In the genomic region with DNA sequence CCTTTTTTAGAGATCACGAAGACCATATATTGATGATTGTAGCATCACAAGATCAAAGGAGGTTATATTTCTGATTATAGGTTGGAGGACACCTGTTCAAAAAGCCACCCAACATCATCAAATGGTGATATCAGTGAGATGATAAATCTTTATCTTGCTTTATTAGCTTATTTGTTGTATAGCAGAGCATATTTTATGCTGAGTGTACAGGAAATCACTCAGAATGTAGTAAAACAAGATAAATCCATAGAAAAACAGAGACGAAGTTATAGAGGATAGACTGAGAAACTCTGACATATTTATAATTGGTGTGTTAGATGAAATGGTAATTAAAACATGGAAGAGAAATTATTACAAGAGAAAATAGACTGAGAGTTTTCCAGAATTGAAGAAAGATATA, we compare ENCODE assay signal across 4 cellular contexts.
TF ChIP-seq lines count a peak whose summit lies in the region.

No MANE protein-coding gene starts in this region.

TF ChIP-seq in HepG2, 621 proteins besides CTCF, POLR2A, EP300 and RAD21 (continues in another document):
- TF ChIP-seq, protein P1, sequence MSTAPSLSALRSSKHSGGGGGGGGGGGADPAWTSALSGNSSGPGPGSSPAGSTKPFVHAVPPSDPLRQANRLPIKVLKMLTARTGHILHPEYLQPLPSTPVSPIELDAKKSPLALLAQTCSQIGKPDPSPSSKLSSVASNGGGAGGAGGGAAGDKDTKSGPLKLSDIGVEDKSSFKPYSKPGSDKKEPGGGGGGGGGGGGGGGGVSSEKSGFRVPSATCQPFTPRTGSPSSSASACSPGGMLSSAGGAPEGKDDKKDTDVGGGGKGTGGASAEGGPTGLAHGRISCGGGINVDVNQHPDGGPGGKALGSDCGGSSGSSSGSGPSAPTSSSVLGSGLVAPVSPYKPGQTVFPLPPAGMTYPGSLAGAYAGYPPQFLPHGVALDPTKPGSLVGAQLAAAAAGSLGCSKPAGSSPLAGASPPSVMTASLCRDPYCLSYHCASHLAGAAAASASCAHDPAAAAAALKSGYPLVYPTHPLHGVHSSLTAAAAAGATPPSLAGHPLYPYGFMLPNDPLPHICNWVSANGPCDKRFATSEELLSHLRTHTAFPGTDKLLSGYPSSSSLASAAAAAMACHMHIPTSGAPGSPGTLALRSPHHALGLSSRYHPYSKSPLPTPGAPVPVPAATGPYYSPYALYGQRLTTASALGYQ (CRISPR knock-in tag; IDR thresholded peaks at IDR 0.05), result no peak
- TF ChIP-seq, protein P2, sequence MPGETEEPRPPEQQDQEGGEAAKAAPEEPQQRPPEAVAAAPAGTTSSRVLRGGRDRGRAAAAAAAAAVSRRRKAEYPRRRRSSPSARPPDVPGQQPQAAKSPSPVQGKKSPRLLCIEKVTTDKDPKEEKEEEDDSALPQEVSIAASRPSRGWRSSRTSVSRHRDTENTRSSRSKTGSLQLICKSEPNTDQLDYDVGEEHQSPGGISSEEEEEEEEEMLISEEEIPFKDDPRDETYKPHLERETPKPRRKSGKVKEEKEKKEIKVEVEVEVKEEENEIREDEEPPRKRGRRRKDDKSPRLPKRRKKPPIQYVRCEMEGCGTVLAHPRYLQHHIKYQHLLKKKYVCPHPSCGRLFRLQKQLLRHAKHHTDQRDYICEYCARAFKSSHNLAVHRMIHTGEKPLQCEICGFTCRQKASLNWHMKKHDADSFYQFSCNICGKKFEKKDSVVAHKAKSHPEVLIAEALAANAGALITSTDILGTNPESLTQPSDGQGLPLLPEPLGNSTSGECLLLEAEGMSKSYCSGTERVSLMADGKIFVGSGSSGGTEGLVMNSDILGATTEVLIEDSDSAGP (CRISPR knock-in tag; IDR thresholded peaks at IDR 0.05; ENCODE audit: borderline replicate concordance), result no peak
- TF ChIP-seq ZNF232 (CRISPR knock-in tag; IDR thresholded peaks at IDR 0.05; ENCODE audit: borderline replicate concordance), result no peak
- no peak for TF ChIP-seq ZNF549 (CRISPR knock-in tag; IDR thresholded peaks at IDR 0.05)
- TF ChIP-seq MAFK (conservative IDR thresholded peaks at IDR 0.05 in 1 of 2, IDR thresholded peaks at IDR 0.05 in 1 of 2; ENCODE audit: low read length in 2 of 2), result peak; percentile 50 to 75; a peak in 3 of 4 replicates
- TF ChIP-seq ZNF550 (CRISPR knock-in tag; IDR thresholded peaks at IDR 0.05; ENCODE audit: borderline replicate concordance), result no peak
- peak; percentile 55; the same call in 1 of the 2 replicates for TF ChIP-seq MAFF (IDR thresholded peaks at IDR 0.05; ENCODE audit: low read depth, low read length)
- no peak for TF ChIP-seq SRF (IDR thresholded peaks at IDR 0.05; ENCODE audit: low read depth, low read length)
- no peak for TF ChIP-seq KLF9 (CRISPR knock-in tag; IDR thresholded peaks at IDR 0.05; ENCODE audit: low read depth)

TF ChIP-seq in A549, 52 proteins besides CTCF, POLR2A, EP300 and RAD21:
- TF ChIP-seq FOSB (CRISPR knock-in tag; IDR thresholded peaks at IDR 0.05), result no peak
- TF ChIP-seq SREBF2 (IDR thresholded peaks at IDR 0.05), result no peak
- peak; percentile 59 for TF ChIP-seq MAFK (IDR thresholded peaks at IDR 0.05; ENCODE audit: partially characterized antibody)
- TF ChIP-seq MYC (IDR thresholded peaks at IDR 0.05; ENCODE audit: borderline replicate concordance, low read length), result no peak
- no peak for TF ChIP-seq RFX5 (IDR thresholded peaks at IDR 0.05)

TF ChIP-seq in IMR-90, 13 proteins besides CTCF, POLR2A, EP300 and RAD21:
- TF ChIP-seq SMC3 (IDR thresholded peaks at IDR 0.05; ENCODE audit: low read depth, low read length) (no peak), FOS (IDR thresholded peaks at IDR 0.05; ENCODE audit: low read depth, low read length) (no peak), MAFK (IDR thresholded peaks at IDR 0.05; ENCODE audit: low read depth, low read length) (peak; percentile 22; the same call in 1 of the 2 replicates), BHLHE40 (IDR thresholded peaks at IDR 0.05; ENCODE audit: low read depth, low read length) (no peak), CEBPB (IDR thresholded peaks at IDR 0.05; ENCODE audit: low read depth, low read length) (no peak)
- TF ChIP-seq, protein P3, sequence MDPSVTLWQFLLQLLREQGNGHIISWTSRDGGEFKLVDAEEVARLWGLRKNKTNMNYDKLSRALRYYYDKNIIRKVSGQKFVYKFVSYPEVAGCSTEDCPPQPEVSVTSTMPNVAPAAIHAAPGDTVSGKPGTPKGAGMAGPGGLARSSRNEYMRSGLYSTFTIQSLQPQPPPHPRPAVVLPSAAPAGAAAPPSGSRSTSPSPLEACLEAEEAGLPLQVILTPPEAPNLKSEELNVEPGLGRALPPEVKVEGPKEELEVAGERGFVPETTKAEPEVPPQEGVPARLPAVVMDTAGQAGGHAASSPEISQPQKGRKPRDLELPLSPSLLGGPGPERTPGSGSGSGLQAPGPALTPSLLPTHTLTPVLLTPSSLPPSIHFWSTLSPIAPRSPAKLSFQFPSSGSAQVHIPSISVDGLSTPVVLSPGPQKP (IDR thresholded peaks at IDR 0.05; ENCODE audit: borderline replicate concordance, low read depth, low read length), result no peak

TF ChIP-seq in K562, 482 proteins besides CTCF, POLR2A, EP300 and RAD21:
- TF ChIP-seq ZNF316 (IDR thresholded peaks at IDR 0.05), result peak; percentile 20; the same call in 1 of the 2 replicates
- TF ChIP-seq, protein P4, sequence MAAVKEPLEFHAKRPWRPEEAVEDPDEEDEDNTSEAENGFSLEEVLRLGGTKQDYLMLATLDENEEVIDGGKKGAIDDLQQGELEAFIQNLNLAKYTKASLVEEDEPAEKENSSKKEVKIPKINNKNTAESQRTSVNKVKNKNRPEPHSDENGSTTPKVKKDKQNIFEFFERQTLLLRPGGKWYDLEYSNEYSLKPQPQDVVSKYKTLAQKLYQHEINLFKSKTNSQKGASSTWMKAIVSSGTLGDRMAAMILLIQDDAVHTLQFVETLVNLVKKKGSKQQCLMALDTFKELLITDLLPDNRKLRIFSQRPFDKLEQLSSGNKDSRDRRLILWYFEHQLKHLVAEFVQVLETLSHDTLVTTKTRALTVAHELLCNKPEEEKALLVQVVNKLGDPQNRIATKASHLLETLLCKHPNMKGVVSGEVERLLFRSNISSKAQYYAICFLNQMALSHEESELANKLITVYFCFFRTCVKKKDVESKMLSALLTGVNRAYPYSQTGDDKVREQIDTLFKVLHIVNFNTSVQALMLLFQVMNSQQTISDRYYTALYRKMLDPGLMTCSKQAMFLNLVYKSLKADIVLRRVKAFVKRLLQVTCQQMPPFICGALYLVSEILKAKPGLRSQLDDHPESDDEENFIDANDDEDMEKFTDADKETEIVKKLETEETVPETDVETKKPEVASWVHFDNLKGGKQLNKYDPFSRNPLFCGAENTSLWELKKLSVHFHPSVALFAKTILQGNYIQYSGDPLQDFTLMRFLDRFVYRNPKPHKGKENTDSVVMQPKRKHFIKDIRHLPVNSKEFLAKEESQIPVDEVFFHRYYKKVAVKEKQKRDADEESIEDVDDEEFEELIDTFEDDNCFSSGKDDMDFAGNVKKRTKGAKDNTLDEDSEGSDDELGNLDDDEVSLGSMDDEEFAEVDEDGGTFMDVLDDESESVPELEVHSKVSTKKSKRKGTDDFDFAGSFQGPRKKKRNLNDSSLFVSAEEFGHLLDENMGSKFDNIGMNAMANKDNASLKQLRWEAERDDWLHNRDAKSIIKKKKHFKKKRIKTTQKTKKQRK (IDR thresholded peaks at IDR 0.05; ENCODE audit: borderline replicate concordance, low read depth, low read length), result no peak
